Comparison of ENCODE assay signal across 8 cellular contexts in genomic region chr11:119030329-119031047, GRCh38. TPM values are rescaled to one million over a fixed set of nuclear protein-coding genes. Genes with fewer than 3 reads are reported as not detected.
DNase-seq lines count a peak whose midpoint lies in the region; ATAC-seq and TF ChIP-seq lines count a peak whose summit lies in the region.

Gene SLC37A4 (minus strand): TSS chr11:119030877.

- H3K9me2 ChIP-seq in SK-N-SH, result no peaks in the 10 kb centered on the region

- peaks cover 0 to 9% of the 10 kb centered on the region in 2 experiments for H3K36me3 ChIP-seq in SK-N-SH (replicated peaks in 1 of 2; ENCODE audit: control insufficient read depth in 1 of 2, insufficient read depth in 2 of 2, low read length in 1 of 2)

- no peaks in the 10 kb centered on the region for H3K27me3 ChIP-seq in SK-N-SH (ENCODE audit: insufficient read depth)

- peak within 1 kb of the TSS in 1 of 2 experiments; percentile 74; a peak in 2 of 4 replicates for H3K27ac ChIP-seq in SK-N-SH (ENCODE audit: low read depth in 2 of 2, low read length in 1 of 2)

- no peak; the same call in 1 of the 2 replicates for TF ChIP-seq CTCF in SK-N-SH (IDR thresholded peaks at IDR 0.05)

- CTCF ChIA-PET in SK-N-SH (lab: Yijun Ruan, JAX), result interaction anchor here (0.7 to 3.0 kb wide), 9 partner anchors 10 to 425 kb away, joined by 3 to 16 read pairs (median 5); partner anchors contain the start of genes HYOU1, RPS25 and TRAPPC4

- H3K9ac ChIP-seq in SK-N-SH, result peak within 1 kb of the TSS; percentile 58; the same call in 1 of the 2 replicates

- peak; percentile 90 for DNase-seq in GM04504 (ENCODE audit: low read depth)
- peak; percentile 94 for DNase-seq in NCI-H1048 (lab: John Stamatoyannopoulos, UW)
- peak; percentile 98 for DNase-seq in SK-N-SH
- DNase-seq in activated naive CD4-positive, alpha-beta T cell treated with anti-CD3 and anti-CD28 coated beads, Interleukin-2, amount 50 U/mL, for 16 hours, result peak; percentile 97
- DNase-seq in germinal center (ENCODE audit: low spot score), result peak; percentile 97
- DNase-seq in non-pigmented ciliary epithelial cell (ENCODE audit: low read depth), result peak; percentile 89
- peak; percentile 98 for DNase-seq in superior temporal gyrus (ENCODE audit: extremely low spot score)

- no peaks in the 10 kb centered on the region for H3K79me2 ChIP-seq in SK-N-SH (ENCODE audit: insufficient read depth)

- TF ChIP-seq EP300 in SK-N-SH (IDR thresholded peaks at IDR 0.05; ENCODE audit: borderline replicate concordance in 1 of 2, low read depth in 1 of 2, low read length in 1 of 2), result no peak

- H2AFZ ChIP-seq in SK-N-SH (ENCODE audit: low read depth), result peak within 1 kb of the TSS; percentile 88; the same call in 1 of the 2 replicates

- H4K20me1 ChIP-seq in SK-N-SH (ENCODE audit: insufficient read depth), result no peaks in the 10 kb centered on the region

- H3K4me1 ChIP-seq in SK-N-SH (ENCODE audit: control insufficient read depth in 1 of 2, insufficient read depth in 2 of 2, low read depth in 1 of 2, low read length in 1 of 2), result peaks cover 5 to 12% of the 10 kb centered on the region in 2 experiments; a peak in 2 of 4 replicates

- ATAC-seq in HG02571 (IDR thresholded peaks at IDR 0.05; ENCODE audit: unreplicated experiment), result peak; percentile 83

- POLR2A ChIA-PET in SK-N-SH (lab: Yijun Ruan, JAX), result interaction anchor here (1.0 to 2.0 kb wide), 2 partner anchors 12 to 26 kb away, joined by 5 to 6 read pairs; partner anchors contain the start of genes RPS25 and TRAPPC4

- peak within 1 kb of the TSS; percentile 76 to 81 for H3K4me3 ChIP-seq in SK-N-SH (ENCODE audit: low read depth in 2 of 2, low read length in 1 of 2)

- 0% methylated on average over 17 of the region's 67 CpGs for WGBS in SK-N-SH (ENCODE audit: low lambda C conversion rate)

- no peaks in the 10 kb centered on the region for H3F3A ChIP-seq in SK-N-SH (replicated peaks; ENCODE audit: insufficient read depth)

- peak within 1 kb of the TSS; percentile 94 for H3K4me2 ChIP-seq in SK-N-SH

- no peaks in the 10 kb centered on the region for H3K9me3 ChIP-seq in SK-N-SH

- peak; percentile 61 for TF ChIP-seq RAD21 in SK-N-SH (IDR thresholded peaks at IDR 0.05; ENCODE audit: low read length)

TF ChIP-seq in SK-N-SH, 30 proteins besides CTCF, POLR2A, EP300 and RAD21 (continues in another document):
- TF ChIP-seq GATA2 (CRISPR knock-in tag; IDR thresholded peaks at IDR 0.05) (no peak), ZBTB33 (IDR thresholded peaks at IDR 0.05; ENCODE audit: borderline replicate concordance, low read depth) (no peak), IRF3 (IDR thresholded peaks at IDR 0.05; ENCODE audit: low read depth, low read length) (no peak), TEAD4 (IDR thresholded peaks at IDR 0.05; ENCODE audit: borderline replicate concordance, insufficient read depth) (no peak), YY1 (IDR thresholded peaks at IDR 0.05; ENCODE audit: low read depth) (no peak), ELF1 (IDR thresholded peaks at IDR 0.05) (no peak), REST (IDR thresholded peaks at IDR 0.05; ENCODE audit: low read depth, low read length) (no peak), USF1 (IDR thresholded peaks at IDR 0.05; ENCODE audit: borderline replicate concordance, low read depth) (peak; percentile 68; the same call in 1 of the 2 replicates), NFIC (IDR thresholded peaks at IDR 0.05; ENCODE audit: borderline replicate concordance) (no peak), EZH2phosphoT487 (IDR thresholded peaks at IDR 0.05; ENCODE audit: borderline replicate concordance, low read depth) (no peak), MAX (IDR thresholded peaks at IDR 0.05; ENCODE audit: low read depth) (peak; percentile 99), CHD2 (IDR thresholded peaks at IDR 0.05; ENCODE audit: low read length, partially characterized antibody) (no peak), RXRA (IDR thresholded peaks at IDR 0.05; ENCODE audit: borderline replicate concordance, low read depth) (no peak), TAF1 (IDR thresholded peaks at IDR 0.05; ENCODE audit: borderline replicate concordance, low read depth, low read length) (no peak), FOXM1 (IDR thresholded peaks at IDR 0.05; ENCODE audit: low read depth) (no peak), MXI1 (IDR thresholded peaks at IDR 0.05; ENCODE audit: low read depth, low read length) (peak; percentile 93), SIN3A (IDR thresholded peaks at IDR 0.05; ENCODE audit: borderline replicate concordance, low read depth, low read length) (no peak), NRF1 (IDR thresholded peaks at IDR 0.05; ENCODE audit: low read depth, low read length) (peak; percentile 93), POLR2AphosphoS5 (IDR thresholded peaks at IDR 0.05; ENCODE audit: low read depth, low read length) (peak; percentile 80), SMC3 (IDR thresholded peaks at IDR 0.05; ENCODE audit: low read depth, low read length) (peak; percentile 48; the same call in 1 of the 2 replicates)
- TF ChIP-seq, protein P1, sequence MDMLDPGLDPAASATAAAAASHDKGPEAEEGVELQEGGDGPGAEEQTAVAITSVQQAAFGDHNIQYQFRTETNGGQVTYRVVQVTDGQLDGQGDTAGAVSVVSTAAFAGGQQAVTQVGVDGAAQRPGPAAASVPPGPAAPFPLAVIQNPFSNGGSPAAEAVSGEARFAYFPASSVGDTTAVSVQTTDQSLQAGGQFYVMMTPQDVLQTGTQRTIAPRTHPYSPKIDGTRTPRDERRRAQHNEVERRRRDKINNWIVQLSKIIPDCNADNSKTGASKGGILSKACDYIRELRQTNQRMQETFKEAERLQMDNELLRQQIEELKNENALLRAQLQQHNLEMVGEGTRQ (IDR thresholded peaks at IDR 0.05; ENCODE audit: borderline replicate concordance, low read depth, low read length), result no peak

RNA-seq across cellular contexts. Expression of gene SLC37A4, which starts in this region (rescaled TPM):
- polyA plus RNA-seq in SK-N-SH (2012; rRNA removed), result 21.8 and 22.1 TPM in 2 replicates
- polyA plus RNA-seq in SK-N-SH (2012; cell fraction: cytosol; rRNA removed), result 12.6 and 17.4 TPM in 2 replicates
- polyA plus RNA-seq in SK-N-SH (2012; cell fraction: nucleus; rRNA removed), result 48.3 and 61.6 TPM in 2 replicates
